8 cellular contexts compared by ENCODE assay signal in the genomic region with DNA sequence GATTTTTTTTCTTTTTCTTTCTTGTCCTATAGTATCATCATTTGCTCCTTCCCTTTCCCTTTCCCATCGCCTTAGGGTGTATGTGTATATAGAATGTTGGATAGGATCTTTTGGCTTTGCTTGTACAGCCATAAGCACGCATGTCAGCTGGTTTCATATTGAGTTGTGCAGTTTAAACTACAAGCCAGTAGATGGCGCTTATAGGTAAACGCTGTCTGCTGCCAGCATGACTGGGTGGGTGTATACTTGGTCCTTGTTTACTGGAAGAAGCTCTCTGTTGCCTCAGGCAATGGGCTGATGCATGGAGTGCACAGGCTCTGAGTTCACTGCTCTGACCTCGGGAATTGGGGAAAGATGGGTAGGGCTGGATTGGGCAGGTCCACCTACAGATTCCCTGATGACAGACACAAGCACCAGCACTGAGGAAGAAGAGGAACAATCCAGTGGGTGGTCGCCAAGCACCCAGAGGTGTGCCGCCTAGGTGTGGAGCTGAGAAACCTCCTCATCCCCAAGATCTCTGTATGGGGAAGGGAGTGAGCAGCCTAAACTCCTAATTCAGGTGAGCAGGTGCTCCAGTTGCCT.
A peak's percentile ranks its signal among the peaks of the same experiment; 100 is the strongest.
DNase-seq lines count a peak whose midpoint lies in the region; ATAC-seq and TF ChIP-seq lines count a peak whose summit lies in the region.

No MANE protein-coding gene starts in this region.

- WGBS in adrenal gland, 4 donors, result 44 to 52% (median 47%) methylated on average over 7 of the region's 7 CpGs

- no peaks in the 10 kb centered on the region for H3K79me2 ChIP-seq in MM.1S (ENCODE audit: low read length)

- H3K4me1 ChIP-seq in MM.1S (ENCODE audit: low read length) (peaks cover 11% of the 10 kb centered on the region; the same call in 1 of the 2 replicates), adrenal gland (replicated peaks in 1 of 2) (no peaks in the 10 kb centered on the region)

- no peak overlapping the region for H3K4me2 ChIP-seq in MM.1S (ENCODE audit: low read depth, low read length)

- H3K36me3 ChIP-seq in MM.1S (replicated peaks; ENCODE audit: insufficient read depth, low read length), result no peaks in the 10 kb centered on the region
- H3K36me3 ChIP-seq in adrenal gland (replicated peaks in 1 of 2), result no peaks in the 10 kb centered on the region

- H3K9ac ChIP-seq in MM.1S (ENCODE audit: low read length), result no peak overlapping the region

- CTCF ChIA-PET in activated CD8-positive, alpha-beta T cell treated with anti-CD3 and anti-CD28 coated beads for 36 hours (lab: Charles Lee), result interaction anchor here (1.6 to 2.3 kb wide), 2 partner anchors 10 to 29 kb away, joined by 3 to 8 read pairs; no protein-coding TSS in a partner anchor
- CTCF ChIA-PET in activated CD8-positive, alpha-beta T cell treated with anti-CD3 and anti-CD28 coated beads, Interleukin-2, amount 10 ng/mL, durations not matched to agents 7 days and 5 days (lab: Charles Lee), result interaction anchor here (2.0 kb wide), 1 partner anchor 19 kb away, joined by 4 read pairs; no protein-coding TSS in a partner anchor
- CTCF ChIA-PET in activated naive CD4-positive, alpha-beta T cell treated with anti-CD3 and anti-CD28 coated beads for 36 hours (lab: Charles Lee), result interaction anchor here (0.6 kb wide), 1 partner anchor 55 kb away, joined by 3 read pairs; no protein-coding TSS in a partner anchor

- ATAC-seq in activated CD8-positive, alpha-beta T cell treated with anti-CD3 and anti-CD28 coated beads for 36 hours, result peak; percentile 49
- ATAC-seq in activated CD8-positive, alpha-beta T cell treated with anti-CD3 and anti-CD28 coated beads, Interleukin-2, amount 10 ng/mL, durations not matched to agents 7 days and 5 days, result no peak
- peak; percentile 96 for ATAC-seq in HG02571 (IDR thresholded peaks at IDR 0.05; ENCODE audit: unreplicated experiment)
- no peak for ATAC-seq in stimulated activated naive CD8-positive, alpha-beta T cell treated with anti-CD3 and anti-CD28 coated beads, Interleukin-15, Interleukin-2, amounts not matched to agents 100 U/mL and 50 U/mL, for 24 hours

- no peaks in the 10 kb centered on the region for H3K4me1 Mint-ChIP-seq in activated CD8-positive, alpha-beta T cell treated with anti-CD3 and anti-CD28 coated beads for 36 hours (ENCODE audit: low read depth)
- H3K4me1 Mint-ChIP-seq in activated CD8-positive, alpha-beta T cell treated with anti-CD3 and anti-CD28 coated beads, Interleukin-2, amount 10 ng/mL, durations not matched to agents 7 days and 5 days (ENCODE audit: low read depth), result no peaks in the 10 kb centered on the region
- no peaks in the 10 kb centered on the region for H3K4me1 Mint-ChIP-seq in activated naive CD4-positive, alpha-beta T cell treated with anti-CD3 and anti-CD28 coated beads for 36 hours (ENCODE audit: low read depth)

- H3K9me2 ChIP-seq in MM.1S (replicated peaks; ENCODE audit: insufficient read depth, low read length), result no peaks in the 10 kb centered on the region

- no peaks in the 10 kb centered on the region for H3K36me3 Mint-ChIP-seq in activated CD8-positive, alpha-beta T cell treated with anti-CD3 and anti-CD28 coated beads for 36 hours (ENCODE audit: low read depth)
- no peaks in the 10 kb centered on the region for H3K36me3 Mint-ChIP-seq in activated CD8-positive, alpha-beta T cell treated with anti-CD3 and anti-CD28 coated beads, Interleukin-2, amount 10 ng/mL, durations not matched to agents 7 days and 5 days (ENCODE audit: low read depth)
- H3K36me3 Mint-ChIP-seq in activated naive CD4-positive, alpha-beta T cell treated with anti-CD3 and anti-CD28 coated beads for 36 hours (ENCODE audit: low read depth), result no peaks in the 10 kb centered on the region

- H2AFZ ChIP-seq in MM.1S (ENCODE audit: low read length), result peak overlapping the region; percentile 35; the same call in 1 of the 2 replicates

- intact Hi-C loops in activated CD8-positive, alpha-beta T cell treated with anti-CD3 and anti-CD28 coated beads for 36 hours (cut with micrococcal nuclease), result no loop called here
- intact Hi-C loops in adrenal gland (cut with DNase I), result no loop called here
- intact Hi-C loops in activated naive CD4-positive, alpha-beta T cell treated with anti-CD3 and anti-CD28 coated beads for 36 hours (cut with micrococcal nuclease), result no loop called here

- no peak overlapping the region for H3K4me3 Mint-ChIP-seq in activated CD8-positive, alpha-beta T cell treated with anti-CD3 and anti-CD28 coated beads for 36 hours
- H3K4me3 Mint-ChIP-seq in activated CD8-positive, alpha-beta T cell treated with anti-CD3 and anti-CD28 coated beads, Interleukin-2, amount 10 ng/mL, durations not matched to agents 7 days and 5 days, result no peak overlapping the region
- H3K4me3 Mint-ChIP-seq in activated naive CD4-positive, alpha-beta T cell treated with anti-CD3 and anti-CD28 coated beads for 36 hours, result no peak overlapping the region

- TF ChIP-seq CTCF in activated CD8-positive, alpha-beta T cell treated with anti-CD3 and anti-CD28 coated beads for 36 hours (IDR thresholded peaks at IDR 0.05), result peak; percentile 36
- TF ChIP-seq CTCF in MM.1S (IDR thresholded peaks at IDR 0.05; ENCODE audit: low read length) (peak; percentile 73), adrenal gland (IDR thresholded peaks at IDR 0.05) (peak in 5 of 6 experiments; percentile 6 to 44 (median 36))

- H3K27ac Mint-ChIP-seq in activated CD8-positive, alpha-beta T cell treated with anti-CD3 and anti-CD28 coated beads for 36 hours, result no peak overlapping the region
- no peak overlapping the region for H3K27ac Mint-ChIP-seq in activated CD8-positive, alpha-beta T cell treated with anti-CD3 and anti-CD28 coated beads, Interleukin-2, amount 10 ng/mL, durations not matched to agents 7 days and 5 days
- H3K27ac Mint-ChIP-seq in activated naive CD4-positive, alpha-beta T cell treated with anti-CD3 and anti-CD28 coated beads for 36 hours, result no peak overlapping the region

- peaks cover 1% of the 10 kb centered on the region for H3K27me3 Mint-ChIP-seq in activated CD8-positive, alpha-beta T cell treated with anti-CD3 and anti-CD28 coated beads for 36 hours
- H3K27me3 Mint-ChIP-seq in activated CD8-positive, alpha-beta T cell treated with anti-CD3 and anti-CD28 coated beads, Interleukin-2, amount 10 ng/mL, durations not matched to agents 7 days and 5 days (ENCODE audit: low read depth), result no peaks in the 10 kb centered on the region
- H3K27me3 Mint-ChIP-seq in activated naive CD4-positive, alpha-beta T cell treated with anti-CD3 and anti-CD28 coated beads for 36 hours (ENCODE audit: low read depth), result no peaks in the 10 kb centered on the region

- H3F3A ChIP-seq in MM.1S (ENCODE audit: insufficient read depth, low read length), result no peaks in the 10 kb centered on the region

- H4K20me1 ChIP-seq in MM.1S (ENCODE audit: insufficient read depth, low read length), result no peaks in the 10 kb centered on the region

- H3K27me3 ChIP-seq in MM.1S (replicated peaks; ENCODE audit: insufficient read depth, low read length) (no peaks in the 10 kb centered on the region), adrenal gland (no peaks in the 10 kb centered on the region)

- H3K9me3 Mint-ChIP-seq in activated CD8-positive, alpha-beta T cell treated with anti-CD3 and anti-CD28 coated beads for 36 hours, result peaks cover 5% of the 10 kb centered on the region
- peaks cover 3% of the 10 kb centered on the region for H3K9me3 Mint-ChIP-seq in activated CD8-positive, alpha-beta T cell treated with anti-CD3 and anti-CD28 coated beads, Interleukin-2, amount 10 ng/mL, durations not matched to agents 7 days and 5 days (ENCODE audit: insufficient read depth)
- peaks cover 5% of the 10 kb centered on the region for H3K9me3 Mint-ChIP-seq in activated naive CD4-positive, alpha-beta T cell treated with anti-CD3 and anti-CD28 coated beads for 36 hours

- no peak for TF ChIP-seq POLR2A in adrenal gland (IDR thresholded peaks at IDR 0.05)

- DNase-seq in activated CD8-positive, alpha-beta T cell treated with anti-CD3 and anti-CD28 coated beads for 36 hours, result peak; percentile 1
- no peak for DNase-seq in activated CD8-positive, alpha-beta T cell treated with anti-CD3 and anti-CD28 coated beads, Interleukin-2, amount 10 ng/mL, durations not matched to agents 7 days and 5 days
- DNase-seq in MM.1S (peak; percentile 52), adrenal gland (peak in 3 of 7 donors; percentile 14 to 17 (median 16)), medulla oblongata (ENCODE audit: extremely low spot score) (peak; percentile 43)
- no peak for DNase-seq in activated naive CD4-positive, alpha-beta T cell treated with anti-CD3 and anti-CD28 coated beads for 36 hours
- DNase-seq in stimulated activated naive CD8-positive, alpha-beta T cell treated with anti-CD3 and anti-CD28 coated beads, Interleukin-15, Interleukin-2, amounts not matched to agents 100 U/mL and 50 U/mL, for 24 hours, result no peak

- H3K27ac ChIP-seq in MM.1S (ENCODE audit: low read length), result no peak overlapping the region
- H3K27ac ChIP-seq in adrenal gland, result no peak overlapping the region

- no peak overlapping the region for H3K4me3 ChIP-seq in MM.1S (ENCODE audit: low read length)
- no peak overlapping the region for H3K4me3 ChIP-seq in adrenal gland

- H3K9me3 ChIP-seq in MM.1S (replicated peaks; ENCODE audit: insufficient read depth, low read length), result no peaks in the 10 kb centered on the region
- H3K9me3 ChIP-seq in adrenal gland (replicated peaks in 1 of 3), result no peaks in the 10 kb centered on the region

- POLR2A ChIA-PET in activated CD8-positive, alpha-beta T cell treated with anti-CD3 and anti-CD28 coated beads for 36 hours (lab: Charles Lee), result no interaction called here
- POLR2A ChIA-PET in activated CD8-positive, alpha-beta T cell treated with anti-CD3 and anti-CD28 coated beads, Interleukin-2, amount 10 ng/mL, durations not matched to agents 7 days and 5 days (lab: Charles Lee), result interaction anchor here (0.6 kb wide), 1 partner anchor 1573 kb away, joined by 3 read pairs; no protein-coding TSS in a partner anchor

Comparison
In these comparisons a context has a peak if more than half of its experiments do, and no peak if none do; other contexts are left out.
1. ATAC-seq: peak in activated CD8-positive, alpha-beta T cell treated with anti-CD3 and anti-CD28 coated beads for 36 hours (single experiment) and HG02571 (single experiment); none in activated CD8-positive, alpha-beta T cell treated with anti-CD3 and anti-CD28 coated beads, Interleukin-2, amount 10 ng/mL, durations not matched to agents 7 days and 5 days (single experiment) and stimulated activated naive CD8-positive, alpha-beta T cell treated with anti-CD3 and anti-CD28 coated beads, Interleukin-15, Interleukin-2, amounts not matched to agents 100 U/mL and 50 U/mL, for 24 hours (single experiment).
2. DNase-seq: peak in activated CD8-positive, alpha-beta T cell treated with anti-CD3 and anti-CD28 coated beads for 36 hours (single experiment), MM.1S (single experiment) and medulla oblongata (single experiment); none in activated CD8-positive, alpha-beta T cell treated with anti-CD3 and anti-CD28 coated beads, Interleukin-2, amount 10 ng/mL, durations not matched to agents 7 days and 5 days (single experiment), activated naive CD4-positive, alpha-beta T cell treated with anti-CD3 and anti-CD28 coated beads for 36 hours (single experiment) and stimulated activated naive CD8-positive, alpha-beta T cell treated with anti-CD3 and anti-CD28 coated beads, Interleukin-15, Interleukin-2, amounts not matched to agents 100 U/mL and 50 U/mL, for 24 hours (single experiment).
3. Peak in every context shown above with its lines, with median percentiles within 50 percentile points of each other: CTCF ChIP-seq.